In the genomic region with DNA sequence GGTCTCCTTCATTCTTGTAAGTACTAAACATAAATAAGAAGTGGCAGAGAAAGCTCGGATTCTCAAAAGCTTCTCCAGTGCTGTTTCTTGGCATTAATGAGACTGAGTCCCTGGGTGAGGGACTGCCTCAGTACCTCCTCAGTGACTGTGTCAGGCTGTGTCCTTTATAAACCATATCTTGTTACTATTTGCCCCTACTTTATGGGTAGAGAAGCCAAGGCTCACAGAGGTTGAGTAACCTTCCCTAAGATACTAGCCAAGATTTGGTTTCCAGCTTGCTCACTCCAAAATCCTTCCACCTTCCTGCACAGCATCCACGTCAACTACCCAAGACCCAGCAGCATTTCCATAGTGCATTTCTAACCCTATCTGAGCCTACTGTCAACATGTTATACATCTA, we compare ENCODE assay signal across 30 cellular contexts. TPM values are rescaled to one million over a fixed set of nuclear protein-coding genes. Genes with fewer than 3 reads are reported as not detected.
A peak's percentile ranks its signal among the peaks of the same experiment; 100 is the strongest.
DNase-seq lines count a peak whose midpoint lies in the region; ATAC-seq and TF ChIP-seq lines count a peak whose summit lies in the region.
"Had no signal": no experiment of that assay in that cellular context is flagged by ENCODE, and none has a peak within 500 bp of the region (broad histone marks: within the 10 kb centered on the region; RNA-seq: fewer than 3 reads in every experiment).

No MANE protein-coding gene starts in this region.

- ATAC-seq in psoas muscle = peak; percentile 62 to 91 (median 74)
- ATAC-seq: esophagus mucosa; HepG2; stimulated activated memory B cell treated with anti-CD40 and anti-IgM and Interleukin-4, amounts not matched to agents 10 μg/mL and 1 μg/mL and 100 μg/mL, for 72 hours had no signal

- H3K4me1 ChIP-seq in cardiac muscle cell (ENCODE audit: low read depth) = peaks cover 19% of the 10 kb centered on the region
- peaks cover 30% of the 10 kb centered on the region for H3K4me1 ChIP-seq in psoas muscle

- intact Hi-C loops in cardiac septum (cut with DNase I) (no loop called here), psoas muscle (cut with DNase I) (loop anchor here (2.0 to 10.0 kb wide), 3 partner anchors 129 to 209 kb away; no protein-coding TSS in a partner anchor)

- H3K27me3 ChIP-seq in cardiac muscle cell (no peaks in the 10 kb centered on the region), psoas muscle (ENCODE audit: insufficient read depth in 3 of 3, low read length in 2 of 3) (no peaks in the 10 kb centered on the region)

- H3K27ac ChIP-seq in cardiac muscle cell (peak overlapping the region; percentile 98), psoas muscle (peak overlapping the region; percentile 26)
- H3K27ac ChIP-seq: PC-9, WERI-Rb-1 had no signal

- DNase-seq in cardiac muscle cell (ENCODE audit: low read depth in 1 of 2, low spot score in 1 of 2) (no peak), cardiac septum (ENCODE audit: low spot score) (no peak), left kidney (ENCODE audit: low read depth, low spot score) (peak; percentile 13), psoas muscle (no peak), NCI-H526 (lab: John Stamatoyannopoulos, UW) (no peak), activated gamma-delta T cell treated with Interleukin-2 at 50 U/mL for 16 hours (no peak), AG08396 (ENCODE audit: low spot score) (no peak)
- DNase-seq: activated CD4-positive, alpha-beta T cell treated with anti-CD3 and anti-CD28 coated beads for 4 hours; activated effector memory CD4-positive, alpha-beta T cell treated with Interleukin-2 at 50 U/mL for 16 hours; activated T-cell treated with anti-CD3 and anti-CD28 coated beads, Interleukin-2, amount 50 U/mL, for 1 hour; anterior cingulate cortex; CD4-positive, alpha-beta memory T cell; endodermal cell; HCEC 1CT; head of caudate nucleus; Karpas-422; NCI-H1417; NCI-H2029 treated with DMSO at 0.1 percent for 48 hours; NCI-H524 treated with DMSO at 0.1 percent for 48 hours; NK-92 treated with Interleukin-12 subunit alpha and Interleukin-12 subunit beta, amount 100 ng/mL, for 24 hours; PC-9; posterior cingulate gyrus; substantia nigra; SW 1271; WERI-Rb-1 had no signal

- 33 to 63% (median 34%) methylated on average over 2 of the region's 2 CpGs for WGBS in psoas muscle, 3 donors

- H3K4me3 ChIP-seq in cardiac muscle cell = no peak overlapping the region
- H3K4me3 ChIP-seq in psoas muscle = no peak overlapping the region
- H3K4me3 ChIP-seq: lung, PC-9 had no signal

- H3K9me3 ChIP-seq in cardiac muscle cell (ENCODE audit: low read depth) (no peaks in the 10 kb centered on the region), psoas muscle (no peaks in the 10 kb centered on the region)

- H3K36me3 ChIP-seq in cardiac muscle cell (no peaks in the 10 kb centered on the region), psoas muscle (ENCODE audit: insufficient read depth in 1 of 2, low read depth in 1 of 2) (no peaks in the 10 kb centered on the region)
- H3K36me3 ChIP-seq: WERI-Rb-1 had no signal

- TF ChIP-seq CTCF in cardiac muscle cell (IDR thresholded peaks at IDR 0.05; ENCODE audit: low read depth, low read length) (no peak), psoas muscle (IDR thresholded peaks at IDR 0.05) (no peak)

RNA-seq across cellular contexts. Expression of a gene that starts 55.6 kb away (rescaled TPM):
- total RNA-seq in cardiac muscle cell = 7.0 and 8.4 TPM in 2 replicates
- polyA plus RNA-seq in cardiac muscle cell = 11.8 and 12.1 TPM in 2 replicates
- total RNA-seq in cardiac septum = 5.7 TPM
- total RNA-seq in psoas muscle = 10 to 100 TPM in 1 of 4 donors, 1 to 10 TPM in 3; 6.5 to 12.7 (median 9.0) TPM
- 1 to 10 TPM; 7.1 to 7.5 (median 7.3) TPM for polyA plus RNA-seq in psoas muscle

RNA-seq across cellular contexts. Expression of a gene that starts 57.8 kb away (rescaled TPM):
- 21.3 and 22.5 TPM in 2 replicates for total RNA-seq in cardiac muscle cell
- 13.4 and 17.9 TPM in 2 replicates for polyA plus RNA-seq in cardiac muscle cell
- total RNA-seq in cardiac septum = 2.6 TPM
- 1 to 10 TPM in 3 of 4 donors, under 1 TPM in 1; 0.46 to 1.6 (median 1.2) TPM for total RNA-seq in psoas muscle
- polyA plus RNA-seq in psoas muscle = under 1 TPM; 0.10 to 0.44 (median 0.14) TPM
- total RNA-seq: activated CD8-positive, alpha-beta memory T cell treated with anti-CD3 and anti-CD28 coated beads for 36 hours; CD4-positive, alpha-beta memory T cell had no signal
- polyA plus RNA-seq: CD4-positive, alpha-beta memory T cell had no signal
